ENCODE assay signal across 34 cellular contexts in genomic region chr15:34640661-34641060, GRCh38.
"Had no signal": no experiment of that assay in that cellular context is flagged by ENCODE, and none has a peak within 500 bp of the region (broad histone marks: within the 10 kb centered on the region; RNA-seq: fewer than 3 reads in every experiment).

No MANE protein-coding gene starts in this region.

- H3K27me3 ChIP-seq: MG63 had no signal

- H3K9me3 ChIP-seq: MG63 had no signal

- H3K36me3 ChIP-seq: MG63 had no signal

- DNase-seq: Karpas-422, Kasumi-1, MG63, MM.1S, MV-4-11, NCI-H1048, NCI-H1092, NCI-H1092 treated with DMSO at 0.1 percent for 48 hours, NCI-H1105, NCI-H1105 treated with DMSO at 0.1 percent for 48 hours, NCI-H1417, NCI-H1417 treated with DMSO at 0.1 percent for 48 hours, NCI-H1436, NCI-H1436 treated with DMSO at 0.1 percent for 48 hours, NCI-H146, NCI-H1694, NCI-H1694 treated with DMSO at 0.1 percent for 48 hours, NCI-H187, NCI-H187 treated with DMSO at 0.1 percent for 48 hours, NCI-H1930, NCI-H2029, NCI-H2029 treated with DMSO at 0.1 percent for 48 hours, NCI-H2081, NCI-H2081 treated with DMSO at 0.1 percent for 48 hours, NCI-H2107, NCI-H2171, NCI-H2171 treated with DMSO at 0.1 percent for 48 hours, NCI-H2227 treated with DMSO at 0.1 percent for 48 hours, NCI-H226, NCI-H345, NCI-H446, NCI-H446 treated with DMSO at 0.1 percent for 48 hours, NCI-H510A, NCI-H510A treated with DMSO at 0.1 percent for 48 hours had no signal

- H3K4me3 ChIP-seq: MG63 had no signal
